8 cellular contexts compared by ENCODE assay signal in genomic region chr20:49938173-49939163, GRCh38. TPM values are rescaled to one million over a fixed set of nuclear protein-coding genes. Genes with fewer than 3 reads are reported as not detected.
DNase-seq lines count a peak whose midpoint lies in the region; ATAC-seq and TF ChIP-seq lines count a peak whose summit lies in the region.

No MANE protein-coding gene starts in this region.

- TF ChIP-seq CTCF in VCaP (conservative IDR thresholded peaks at IDR 0.05) (no peak), gastroesophageal sphincter (IDR thresholded peaks at IDR 0.05) (no peak), sigmoid colon (IDR thresholded peaks at IDR 0.05) (no peak), GM13976 (IDR thresholded peaks at IDR 0.05; ENCODE audit: borderline replicate concordance, control extremely low read depth, extremely low read depth, insufficient read depth, missing control alignments) (no peak)

- H3K36me3 ChIP-seq in HAP-1 (replicated peaks), result peaks cover 42% of the 10 kb centered on the region
- peaks cover 0 to 39% of the 10 kb centered on the region in 2 donors for H3K36me3 ChIP-seq in gastroesophageal sphincter
- H3K36me3 ChIP-seq in sigmoid colon, result peaks cover 6 to 43% (median 7%) of the 10 kb centered on the region in 4 donors

- TF ChIP-seq POLR2A in gastroesophageal sphincter (IDR thresholded peaks at IDR 0.05) (no peak), sigmoid colon (IDR thresholded peaks at IDR 0.05) (no peak)

- no peaks in the 10 kb centered on the region for H3K27me3 ChIP-seq in HAP-1 (ENCODE audit: low read depth)
- H3K27me3 ChIP-seq in gastroesophageal sphincter, result no peaks in the 10 kb centered on the region
- no peaks in the 10 kb centered on the region for H3K27me3 ChIP-seq in sigmoid colon

- H3K4me1 ChIP-seq in HAP-1 (peaks cover 17% of the 10 kb centered on the region), gastroesophageal sphincter (peaks cover 0 to 67% (median 25%) of the 10 kb centered on the region in 3 donors), sigmoid colon (peaks cover 0 to 44% (median 31%) of the 10 kb centered on the region in 4 donors)

- no peak for DNase-seq in HAP-1 (ENCODE audit: low spot score in 2 of 2)
- DNase-seq in sigmoid colon, result peak; percentile 83
- DNase-seq in GM13976 (ENCODE audit: low spot score), result no peak
- DNase-seq in HT-29 (ENCODE audit: low spot score), result no peak
- DNase-seq in HEK293T (ENCODE audit: extremely low spot score), result no peak

- CTCF ChIA-PET in HEK293T (lab: Yijun Ruan, JAX), result interaction anchor here (0.7 to 1.3 kb wide), 3 partner anchors 133 to 147 kb away, joined by 3 read pairs; no protein-coding TSS in a partner anchor

- H3K9me3 ChIP-seq in HAP-1, result no peaks in the 10 kb centered on the region
- no peaks in the 10 kb centered on the region for H3K9me3 ChIP-seq in gastroesophageal sphincter
- H3K9me3 ChIP-seq in sigmoid colon, result no peaks in the 10 kb centered on the region

- TF ChIP-seq EP300 in gastroesophageal sphincter (IDR thresholded peaks at IDR 0.05), result no peak
- no peak for TF ChIP-seq EP300 in sigmoid colon (IDR thresholded peaks at IDR 0.05)

- POLR2A ChIA-PET in HEK293T (lab: Yijun Ruan, JAX), result interaction anchor here (1.0 to 1.1 kb wide), 2 partner anchors 25 to 175 kb away, joined by 3 to 4 read pairs; no protein-coding TSS in a partner anchor

- peak overlapping the region; percentile 92 for H3K27ac ChIP-seq in VCaP
- peak overlapping the region in 3 of 4 donors; percentile 63 to 97 (median 95) for H3K27ac ChIP-seq in gastroesophageal sphincter
- H3K27ac ChIP-seq in sigmoid colon, result peak overlapping the region; percentile 54 to 96 (median 95)

- ATAC-seq in gastroesophageal sphincter, result no peak
- no peak for ATAC-seq in GM19467 (IDR thresholded peaks at IDR 0.05; ENCODE audit: unreplicated experiment)

- in situ Hi-C loops in HAP-1 (cut with MboI; ENCODE audit: low sequenced_read_pairs) (no loop called here), GM13976 (cut with MboI; ENCODE audit: low sequenced_read_pairs, unreplicated experiment) (no loop called here)

- 54 to 62% methylated on average over 7 to 11 of the region's 12 CpGs for WGBS in gastroesophageal sphincter (ENCODE audit: low coverage in 1 of 2), 2 donors
- WGBS in sigmoid colon, 2 donors, result 44 to 71% methylated on average over 12 of the region's 12 CpGs

- H3K4me3 ChIP-seq in HAP-1 (peak overlapping the region; percentile 98; the same call in 1 of the 2 replicates), gastroesophageal sphincter (peak overlapping the region in 1 of 2 donors; percentile 98), sigmoid colon (peak overlapping the region in 2 of 4 donors; percentile 91 to 92)

- intact Hi-C loops in sigmoid colon (cut with DNase I), result no loop called here

TF ChIP-seq in HEK293T, 16 proteins besides CTCF, POLR2A, EP300 and RAD21:
- TF ChIP-seq L3MBTL2 (conservative IDR thresholded peaks at IDR 0.05) (no peak), LEF1 (IDR thresholded peaks at IDR 0.05; ENCODE audit: borderline replicate concordance) (no peak), PKNOX1 (IDR thresholded peaks at IDR 0.05) (no peak)

RNA-seq across cellular contexts. Expression of gene RNF114, which starts 2.3 kb away (rescaled TPM):
- total RNA-seq in gastroesophageal sphincter, result 100 to 1,000 TPM in 2 of 4 donors, 10 to 100 TPM in 2; 80.3 to 109 (median 101) TPM
- 100 to 1,000 TPM; 121 to 151 (median 136) TPM for total RNA-seq in sigmoid colon
- 10 to 100 TPM; 59.5 to 61.7 (median 61.0) TPM for polyA plus RNA-seq in sigmoid colon
- total RNA-seq in HT-29 (2014; rRNA removed; shearing (Covaris generic)), result 62.4 and 95.2 TPM in 2 replicates

RNA-seq across cellular contexts. Expression of gene SPATA2, which starts 23.1 kb away (rescaled TPM):
- total RNA-seq in gastroesophageal sphincter (1 to 10 TPM; 2.7 to 7.2 (median 4.9) TPM), sigmoid colon (1 to 10 TPM; 2.1 to 4.7 (median 2.7) TPM)
- 10 to 100 TPM; 10.7 to 12.5 (median 10.8) TPM for polyA plus RNA-seq in sigmoid colon
- 10.2 and 10.7 TPM in 2 replicates for total RNA-seq in HT-29 (2014; rRNA removed; shearing (Covaris generic))

RNA-seq across cellular contexts. Expression of gene SNAI1, which starts 44.3 kb away (rescaled TPM):
- total RNA-seq in gastroesophageal sphincter (1 to 10 TPM in 3 of 4 donors, under 1 TPM in 1; 0.79 to 2.6 (median 1.2) TPM), sigmoid colon (1 to 10 TPM; 1.1 to 2.6 (median 1.8) TPM)
- polyA plus RNA-seq in sigmoid colon, result 1 to 10 TPM in 1 of 3 donors, under 1 TPM in 2; 0.60 to 2.9 (median 0.69) TPM
- total RNA-seq in HT-29 (2014; rRNA removed; shearing (Covaris generic)), result 1.5 and 2.6 TPM in 2 replicates
